In the genomic region with DNA sequence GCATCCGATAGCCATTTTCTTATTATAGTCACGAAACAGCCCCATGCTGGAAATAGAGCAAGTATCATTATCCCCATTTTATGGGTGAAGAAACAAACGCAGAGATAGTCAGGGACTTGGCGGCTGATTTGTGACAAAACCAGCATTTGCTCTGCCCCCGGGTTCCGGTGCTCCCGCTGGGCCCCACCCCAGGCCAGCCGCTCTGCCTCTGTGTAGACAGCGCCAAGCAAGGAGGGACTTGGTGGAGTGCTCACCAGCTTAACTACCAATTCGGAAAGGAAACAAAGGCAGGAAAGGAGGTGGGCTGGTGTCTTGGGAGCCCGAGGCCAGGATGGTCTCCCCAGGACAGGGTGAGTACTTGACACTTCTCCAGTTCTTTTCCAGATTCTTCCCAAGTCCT, we compare ENCODE assay signal across 20 cellular contexts. TPM values are rescaled to one million over a fixed set of nuclear protein-coding genes. Genes with fewer than 3 reads are reported as not detected.
A peak's percentile ranks its signal among the peaks of the same experiment; 100 is the strongest.
DNase-seq lines count a peak whose midpoint lies in the region; ATAC-seq, FAIRE-seq and TF ChIP-seq lines count a peak whose summit lies in the region.
"Had no signal": no experiment of that assay in that cellular context is flagged by ENCODE, and none has a peak within 500 bp of the region (broad histone marks: within the 10 kb centered on the region; RNA-seq: fewer than 3 reads in every experiment).

No MANE protein-coding gene starts in this region.

- TF ChIP-seq CTCF in K562 (IDR thresholded peaks at IDR 0.05 in 2 of 3, conservative IDR thresholded peaks at IDR 0.05 in 1 of 3; ENCODE audit: insufficient read depth in 2 of 3, low read depth in 1 of 3, low read length in 3 of 3) (no peak), heart left ventricle (IDR thresholded peaks at IDR 0.05) (no peak), BE2C (IDR thresholded peaks at IDR 0.05; ENCODE audit: low read depth, low read length) (no peak)

- ATAC-seq in K562 (peak; percentile 40; the same call in 1 of the 3 replicates), heart left ventricle (peak; percentile 8 to 48 (median 34)), right cardiac atrium (peak; percentile 14 to 40), GM21576 (IDR thresholded peaks at IDR 0.05; ENCODE audit: unreplicated experiment) (no peak), HG02763 (IDR thresholded peaks at IDR 0.05; ENCODE audit: unreplicated experiment) (no peak)
- ATAC-seq: A549; CD8-positive, alpha-beta T cell had no signal

- H3K9me1 ChIP-seq in K562 (ENCODE audit: control insufficient read depth, insufficient read depth, low read length), result no peaks in the 10 kb centered on the region

- intact Hi-C loops in K562 (cut with micrococcal nuclease), result no loop called here
- intact Hi-C loops in heart left ventricle (cut with DNase I), result loop anchor here in 1 of 10 donors (2.0 kb wide), 1 partner anchor 17 kb away; no protein-coding TSS in a partner anchor
- intact Hi-C loops in right cardiac atrium (cut with DNase I), result no loop called here

- no peak for TF ChIP-seq RAD21 in K562 (CRISPR knock-in tag; conservative IDR thresholded peaks at IDR 0.05 in 1 of 2, IDR thresholded peaks at IDR 0.05 in 1 of 2)

- no peak overlapping the region for H3K27ac ChIP-seq in K562 (ENCODE audit: extremely low read depth, low read depth, low read length)
- H3K27ac ChIP-seq in heart left ventricle, result peak overlapping the region; percentile 68 to 100 (median 88)
- peak overlapping the region; percentile 99 for H3K27ac ChIP-seq in right cardiac atrium (ENCODE audit: low read length)
- H3K27ac ChIP-seq: A549, HL-60 had no signal

- peaks cover 39 to 79% of the 10 kb centered on the region in 2 experiments for H3K27me3 ChIP-seq in K562 (ENCODE audit: control insufficient read depth in 2 of 2, insufficient read depth in 2 of 2, low read length in 2 of 2)
- H3K27me3 ChIP-seq in heart left ventricle, result no peaks in the 10 kb centered on the region
- H3K27me3 ChIP-seq in right cardiac atrium (ENCODE audit: control insufficient read depth, insufficient read depth), result no peaks in the 10 kb centered on the region
- no peaks in the 10 kb centered on the region for H3K27me3 ChIP-seq in BE2C

- CTCF ChIA-PET in K562 (lab: Yijun Ruan, JAX; ENCODE audit: low intra/inter-chr PET ratio), result no interaction called here

- H3K36me3 ChIP-seq in K562 (ENCODE audit: control insufficient read depth, insufficient read depth, low read length) (no peaks in the 10 kb centered on the region), heart left ventricle (no peaks in the 10 kb centered on the region), BE2C (no peaks in the 10 kb centered on the region)

- no peak overlapping the region for H3K4me3 ChIP-seq in K562
- H3K4me3 ChIP-seq in heart left ventricle, result peak overlapping the region in 2 of 12 donors; percentile 2 to 5
- H3K4me3 ChIP-seq in right cardiac atrium (ENCODE audit: low read length), result no peak overlapping the region
- H3K4me3 ChIP-seq in BE2C (ENCODE audit: low read depth, low read length), result no peak overlapping the region
- H3K4me3 ChIP-seq: A549 had no signal

- in situ Hi-C loops in K562 (cut with MboI), result no loop called here

- POLR2A ChIA-PET in K562 (lab: Yijun Ruan, JAX), result interaction anchor here (0.6 to 1.0 kb wide), 2 partner anchors 19 to 22 kb away, joined by 3 to 4 read pairs; no protein-coding TSS in a partner anchor

- no peak for TF ChIP-seq EP300 in K562 (IDR thresholded peaks at IDR 0.05; ENCODE audit: low read length)

- no peak for FAIRE-seq in K562 (lab: Jason Lieb, UNC)
- FAIRE-seq: A549, D721Med, GM12892, H1 had no signal

- H3K4me2 ChIP-seq in K562 (ENCODE audit: insufficient read depth, low read length), result no peak overlapping the region
- H3K4me2 ChIP-seq: A549 had no signal

- DNase-seq in K562 (ENCODE audit: extremely low read depth in 1 of 4, low spot score in 3 of 4), result no peak
- peak in 1 of 5 donors; percentile 62 for DNase-seq in heart left ventricle
- DNase-seq in right cardiac atrium, result peak in 2 of 3 donors; percentile 52 to 62
- DNase-seq in NCI-H1436 treated with DMSO at 0.1 percent for 48 hours (lab: John Stamatoyannopoulos, UW), result no peak
- DNase-seq in BE2C, result no peak
- DNase-seq: CD8-positive, alpha-beta T cell; COR-L47; DND-41; GDM1; HCEC 1CT; HFFc6 had no signal

- no TSS peak for BruUV-seq in K562 (replicated peaks; lab: Mats Ljungman, UMichigan)

- no peaks in the 10 kb centered on the region for H4K20me1 ChIP-seq in K562 (replicated peaks; ENCODE audit: control insufficient read depth, insufficient read depth, low read length)

- peak overlapping the region in 1 of 2 experiments; percentile 13; a peak in 1 of 4 replicates for H3K9ac ChIP-seq in K562 (ENCODE audit: insufficient read depth in 1 of 2, low read depth in 2 of 2, low read length in 2 of 2)

- H3K4me1 ChIP-seq in K562 (replicated peaks in 1 of 2; ENCODE audit: control insufficient read depth in 2 of 2, insufficient read depth in 2 of 2, low read length in 2 of 2), result peaks cover 0 to 3% of the 10 kb centered on the region in 2 experiments; a peak in 2 of 5 replicates
- peaks cover 0 to 71% (median 33%) of the 10 kb centered on the region in 12 donors for H3K4me1 ChIP-seq in heart left ventricle
- peaks cover 10% of the 10 kb centered on the region for H3K4me1 ChIP-seq in right cardiac atrium (ENCODE audit: control insufficient read depth, insufficient read depth, low read length)
- H3K4me1 ChIP-seq in BE2C, result no peaks in the 10 kb centered on the region
- H3K4me1 ChIP-seq: A549 had no signal

- H3K79me2 ChIP-seq in K562 (ENCODE audit: control insufficient read depth, insufficient read depth, low read length), result no peaks in the 10 kb centered on the region

- TF ChIP-seq POLR2A in K562 (conservative IDR thresholded peaks at IDR 0.05) (no peak), heart left ventricle (IDR thresholded peaks at IDR 0.05) (no peak)

- H3K9me3 ChIP-seq in K562 (replicated peaks; ENCODE audit: control insufficient read depth, insufficient read depth, low read depth, low read length) (no peaks in the 10 kb centered on the region), heart left ventricle (no peaks in the 10 kb centered on the region), right cardiac atrium (ENCODE audit: control insufficient read depth, low read length) (no peaks in the 10 kb centered on the region), BE2C (0 out of 2 replicates have a peak, but pooled peaks cover 3% of the 10 kb centered on the region)
- H3K9me3 ChIP-seq: A549 had no signal

- WGBS in K562 (ENCODE audit: insufficient coverage, low coverage, missing lambda C conversion rate), result 8% methylated on average over 11 of the region's 11 CpGs
- WGBS in heart left ventricle, 4 donors, result 46 to 51% (median 47%) methylated on average over 11 of the region's 11 CpGs
- WGBS in right cardiac atrium, result 55% methylated on average over 11 of the region's 11 CpGs

- no peak overlapping the region for H2AFZ ChIP-seq in K562 (ENCODE audit: low read depth, low read length)

TF ChIP-seq in K562, 482 proteins besides CTCF, POLR2A, EP300 and RAD21 (continues in another document):
- TF ChIP-seq ZNF41 (CRISPR knock-in tag; conservative IDR thresholded peaks at IDR 0.05) (no peak), NBN (IDR thresholded peaks at IDR 0.05; ENCODE audit: low read depth) (no peak)

RNA-seq across cellular contexts. Expression of gene SRL, which starts 10.0 kb away (rescaled TPM):
- total RNA-seq in K562 (2011; cell fraction: chromatin; rRNA removed; ENCODE audit: low replicate concordance), result not detected in 2 replicates
- total RNA-seq in K562 (2011; cell fraction: nucleolus; rRNA removed), result not detected in 2 replicates
- total RNA-seq in K562 (2011; cell fraction: nucleoplasm; rRNA removed), result not detected in 2 replicates
- total RNA-seq in K562 (2014; rRNA removed), result not detected in 2 replicates
- not detected in 2 replicates for total RNA-seq in K562 (2014; rRNA removed; fragmentation: Illumina TruSeq; extraction: Trizol)
- total RNA-seq in K562 (2015; rRNA removed; fragmentation: Illumina TruSeq; extraction: Trizol), result not detected in 2 replicates
- not detected in 2 replicates for total RNA-seq in K562 (2021)
- 0.01 TPM in 1 of 2 replicates, not detected in the other for polyA plus RNA-seq in K562 (2011; rRNA removed)
- polyA plus RNA-seq in K562 (2011; cell fraction: cytosol; rRNA removed), result 0.01 and 0.03 TPM in 2 replicates
- polyA plus RNA-seq in K562 (2011; cell fraction: nucleus; rRNA removed), result not detected in 2 replicates
- polyA plus RNA-seq in K562 (2012), result not detected in 2 replicates
- not detected in 2 replicates for polyA plus RNA-seq in K562 (2014; fragmentation: Illumina TruSeq; extraction: Trizol)
- not detected for polyA plus RNA-seq in K562 (2014; fragmentation: Nextera tagmentation; extraction: Ambion mirVana)
- polyA plus RNA-seq in K562 (2014; rRNA removed), result not detected in 2 replicates
- polyA minus RNA-seq in K562 (2011; rRNA and poly(A)+ RNA removed), result not detected in 2 replicates
- polyA minus RNA-seq in K562 (2011; cell fraction: cytosol; rRNA and poly(A)+ RNA removed), result not detected in 2 replicates
- polyA minus RNA-seq in K562 (2011; cell fraction: nucleus; rRNA and poly(A)+ RNA removed), result not detected in 2 replicates
- total RNA-seq in heart left ventricle, result 100 to 1,000 TPM; 372 to 760 (median 534) TPM
- 100 to 1,000 TPM; 218 to 394 TPM for polyA plus RNA-seq in heart left ventricle
- total RNA-seq in right cardiac atrium, result 100 to 1,000 TPM; 338 to 395 (median 359) TPM
- 255 TPM for polyA plus RNA-seq in right cardiac atrium
- polyA plus RNA-seq in BE2C (2012; ENCODE audit: insufficient read depth, insufficient read length, low read depth), result 0.11 TPM
- total RNA-seq: CD8-positive, alpha-beta T cell; H1; HFFc6 had no signal
- polyA plus RNA-seq: BJ, CD14-positive monocyte had no signal

RNA-seq across cellular contexts. Expression of gene TFAP4, which starts 40.9 kb away (rescaled TPM):
- total RNA-seq in K562 (2011; cell fraction: chromatin; rRNA removed; ENCODE audit: low replicate concordance), result 12.1 and 23.1 TPM in 2 replicates
- total RNA-seq in K562 (2011; cell fraction: nucleolus; rRNA removed), result 12.4 and 13.3 TPM in 2 replicates
- 11.0 and 16.1 TPM in 2 replicates for total RNA-seq in K562 (2011; cell fraction: nucleoplasm; rRNA removed)
- 27.7 and 28.8 TPM in 2 replicates for total RNA-seq in K562 (2014; rRNA removed)
- 5.6 and 7.7 TPM in 2 replicates for total RNA-seq in K562 (2014; rRNA removed; fragmentation: Illumina TruSeq; extraction: Trizol)
- 16.2 and 16.9 TPM in 2 replicates for total RNA-seq in K562 (2015; rRNA removed; fragmentation: Illumina TruSeq; extraction: Trizol)
- 31.2 and 32.8 TPM in 2 replicates for total RNA-seq in K562 (2021)
- polyA plus RNA-seq in K562 (2011; rRNA removed), result 8.5 and 15.3 TPM in 2 replicates
- polyA plus RNA-seq in K562 (2011; cell fraction: cytosol; rRNA removed), result 8.1 and 15.3 TPM in 2 replicates
- polyA plus RNA-seq in K562 (2011; cell fraction: nucleus; rRNA removed), result 12.2 and 17.2 TPM in 2 replicates
- polyA plus RNA-seq in K562 (2012), result 15.9 and 19.7 TPM in 2 replicates
- 10.6 and 13.6 TPM in 2 replicates for polyA plus RNA-seq in K562 (2014; fragmentation: Illumina TruSeq; extraction: Trizol)
- under 1 TPM; 0.10 to 0.11 TPM for polyA plus RNA-seq in K562 (2014; fragmentation: Nextera tagmentation; extraction: Ambion mirVana)
- polyA plus RNA-seq in K562 (2014; rRNA removed), result 19.8 and 22.6 TPM in 2 replicates
- polyA minus RNA-seq in K562 (2011; rRNA and poly(A)+ RNA removed), result 14.2 and 15.3 TPM in 2 replicates
- 15.2 and 18.3 TPM in 2 replicates for polyA minus RNA-seq in K562 (2011; cell fraction: cytosol; rRNA and poly(A)+ RNA removed)
- polyA minus RNA-seq in K562 (2011; cell fraction: nucleus; rRNA and poly(A)+ RNA removed), result 5.0 and 8.7 TPM in 2 replicates
- total RNA-seq in heart left ventricle, result 1 to 10 TPM; 1.7 to 5.5 (median 3.3) TPM
- 1 to 10 TPM; 2.5 to 3.1 TPM for polyA plus RNA-seq in heart left ventricle
- total RNA-seq in right cardiac atrium, result 1 to 10 TPM; 2.3 to 4.2 (median 3.5) TPM
- 2.1 TPM for polyA plus RNA-seq in right cardiac atrium
- polyA plus RNA-seq in BE2C (2012; ENCODE audit: insufficient read depth, insufficient read length, low read depth), result 40.1 TPM

Comparison
In these comparisons a context has a peak if more than half of its experiments do, and no peak if none do; other contexts are left out.
1. ATAC-seq: peak in K562 (single experiment), heart left ventricle (4 of 4) and right cardiac atrium (2 of 2); none in GM21576 (single experiment) and HG02763 (single experiment).
2. DNase-seq: peak in right cardiac atrium (2 of 3); none in K562 (0 of 4), NCI-H1436 treated with DMSO at 0.1 percent for 48 hours (single experiment) and BE2C (single experiment).
3. RNA of gene SRL, which starts 10.0 kb away (total RNA-seq): 372 to 760 TPM in heart left ventricle and 338 to 395 TPM in right cardiac atrium; not detected in K562; every median in the first group is over 100 times any median in the second.